ENCODE assay signal across 11 cellular contexts in the genomic region with DNA sequence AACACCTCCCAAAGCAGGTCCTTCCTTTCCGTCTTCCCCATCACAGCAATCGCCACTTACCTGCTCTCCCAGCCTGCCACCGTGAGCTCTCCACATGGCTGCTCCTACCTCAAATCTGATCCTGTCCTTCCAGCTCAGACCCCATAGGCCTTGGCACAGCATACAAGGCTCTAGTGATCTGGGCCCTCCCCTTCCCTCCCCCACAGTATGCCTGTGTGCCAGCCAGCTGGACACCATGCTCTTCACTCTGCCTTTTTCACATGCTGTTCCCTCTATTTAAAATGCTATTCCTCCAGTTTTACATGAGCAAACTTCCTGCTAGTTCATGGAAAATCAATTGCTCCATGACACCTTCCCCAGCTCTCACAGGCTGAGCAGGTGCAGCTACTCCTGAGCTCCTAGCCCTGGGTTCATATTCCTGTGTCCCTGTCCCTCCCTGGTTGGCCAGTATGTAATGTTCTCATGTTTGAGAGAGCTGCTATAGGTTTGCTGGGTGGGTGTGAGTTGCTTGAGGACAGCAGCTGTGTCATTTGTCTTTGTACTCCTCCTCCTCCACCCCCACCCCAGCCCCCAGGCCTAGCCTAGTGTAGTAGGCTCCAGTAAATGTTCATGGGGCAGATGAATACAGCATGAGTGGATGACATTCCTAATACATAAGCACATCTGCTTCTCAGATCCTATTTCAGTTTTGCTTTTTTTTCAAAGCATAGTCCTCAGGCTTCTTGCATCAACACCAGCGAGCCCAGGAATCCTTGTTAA. TPM values are rescaled to one million over a fixed set of nuclear protein-coding genes. Genes with fewer than 3 reads are reported as not detected.
A peak's percentile ranks its signal among the peaks of the same experiment; 100 is the strongest.
DNase-seq lines count a peak whose midpoint lies in the region; ATAC-seq and TF ChIP-seq lines count a peak whose summit lies in the region.
"Had no signal": no experiment of that assay in that cellular context is flagged by ENCODE, and none has a peak within 500 bp of the region (broad histone marks: within the 10 kb centered on the region; RNA-seq: fewer than 3 reads in every experiment).

No MANE protein-coding gene starts in this region.

- no peaks in the 10 kb centered on the region for H3K36me3 ChIP-seq in lower lobe of right lung

- no peak for ATAC-seq in lower lobe of right lung
- ATAC-seq: natural killer cell had no signal

- no peak for TF ChIP-seq CTCF in AG04450 (IDR thresholded peaks at IDR 0.05; ENCODE audit: low read depth, low read length)
- TF ChIP-seq CTCF in lower lobe of right lung (IDR thresholded peaks at IDR 0.05) = no peak

- no peak overlapping the region; the same call in 1 of the 2 replicates for H3K4me3 ChIP-seq in AG04450 (ENCODE audit: low read depth, low read length)
- H3K4me3 ChIP-seq in lower lobe of right lung = no peak overlapping the region

- H3K4me1 ChIP-seq in lower lobe of right lung = peaks cover 22% of the 10 kb centered on the region

- H3K9me3 ChIP-seq in AG04450 (ENCODE audit: control insufficient read depth, insufficient read depth, low read length) (no peaks in the 10 kb centered on the region), lower lobe of right lung (no peaks in the 10 kb centered on the region)

- peak; percentile 86 for DNase-seq in AG04450 (ENCODE audit: low read depth, low spot score)
- peak; percentile 94 for DNase-seq in HT1080 (ENCODE audit: low read depth)
- DNase-seq in SHP77 treated with DMSO at 0.1 percent for 48 hours (lab: John Stamatoyannopoulos, UW) = peak; percentile 77
- DNase-seq in hepatic stellate cell (ENCODE audit: low spot score) = peak; percentile 93
- no peak for DNase-seq in DMS114 treated with DMSO at 0.1 percent for 48 hours (lab: John Stamatoyannopoulos, UW; ENCODE audit: unreplicated experiment)
- no peak for DNase-seq in HT-29 (ENCODE audit: low spot score)
- DNase-seq in lower lobe of right lung = no peak
- no peak for DNase-seq in UCSD-AML1 (lab: John Stamatoyannopoulos, UW; ENCODE audit: unreplicated experiment)
- DNase-seq: activated T-cell treated with anti-CD3 and anti-CD28 coated beads, Interleukin-2, amount 50 U/mL, for 1 hour; DMS79 treated with DMSO at 0.1 percent for 48 hours; natural killer cell had no signal

- H3K27me3 ChIP-seq in AG04450 (ENCODE audit: control insufficient read depth, insufficient read depth, low read length) (no peaks in the 10 kb centered on the region), lower lobe of right lung (ENCODE audit: low read depth) (no peaks in the 10 kb centered on the region)

- CTCF ChIA-PET in AG04450 (lab: Charles Lee) = interaction anchor here (0.6 to 1.4 kb wide), 4 partner anchors 12 to 52 kb away, joined by 3 to 7 read pairs (median 6); no protein-coding TSS in a partner anchor

- H3K27ac ChIP-seq in AG04450 (ENCODE audit: low read depth, low read length) = peak overlapping the region; percentile 92
- no peak overlapping the region for H3K27ac ChIP-seq in lower lobe of right lung

- POLR2A ChIA-PET in AG04450 (lab: Yijun Ruan, JAX) = no interaction called here

- intact Hi-C loops in lower lobe of right lung (cut with DNase I) = no loop called here

RNA-seq across cellular contexts. Expression of a gene that starts 6.3 kb away (rescaled TPM):
- polyA plus RNA-seq in AG04450 (2011; rRNA removed) = 1.6 and 2.3 TPM in 2 replicates
- 0.28 and 0.96 TPM in 2 replicates for polyA minus RNA-seq in AG04450 (2011; rRNA and poly(A)+ RNA removed)
- total RNA-seq in HT1080 (2014; rRNA removed; shearing (Covaris generic)) = not detected in 2 replicates
- polyA plus RNA-seq in HT1080 (2015; cell fraction: cytosol; rRNA removed) = not detected in 2 replicates
- polyA plus RNA-seq in HT1080 (2015; cell fraction: nucleus; rRNA removed) = not detected in 2 replicates
- total RNA-seq in HT-29 (2014; rRNA removed; shearing (Covaris generic)) = 0.13 and 0.46 TPM in 2 replicates
- 6.4 TPM for total RNA-seq in lower lobe of right lung
- total RNA-seq: natural killer cell had no signal

RNA-seq across cellular contexts. Expression of a gene that starts 15.3 kb away (rescaled TPM):
- 0.04 and 0.09 TPM in 2 replicates for polyA plus RNA-seq in AG04450 (2011; rRNA removed)
- 1.00 TPM in 1 of 2 replicates, not detected in the other for polyA minus RNA-seq in AG04450 (2011; rRNA and poly(A)+ RNA removed)
- total RNA-seq in HT1080 (2014; rRNA removed; shearing (Covaris generic)) = not detected in 2 replicates
- polyA plus RNA-seq in HT1080 (2015; cell fraction: cytosol; rRNA removed) = not detected in 2 replicates
- polyA plus RNA-seq in HT1080 (2015; cell fraction: nucleus; rRNA removed) = not detected in 2 replicates
- total RNA-seq in HT-29 (2014; rRNA removed; shearing (Covaris generic)) = 216 and 238 TPM in 2 replicates
- 35.3 TPM for total RNA-seq in lower lobe of right lung

RNA-seq across cellular contexts. Expression of a gene that starts 37.7 kb away (rescaled TPM):
- not detected in 2 replicates for polyA plus RNA-seq in AG04450 (2011; rRNA removed)
- polyA minus RNA-seq in AG04450 (2011; rRNA and poly(A)+ RNA removed) = not detected in 2 replicates
- total RNA-seq in HT1080 (2014; rRNA removed; shearing (Covaris generic)) = not detected in 2 replicates
- not detected in 2 replicates for polyA plus RNA-seq in HT1080 (2015; cell fraction: cytosol; rRNA removed)
- not detected in 2 replicates for polyA plus RNA-seq in HT1080 (2015; cell fraction: nucleus; rRNA removed)
- total RNA-seq in HT-29 (2014; rRNA removed; shearing (Covaris generic)) = not detected in 2 replicates
- 0.21 TPM for total RNA-seq in lower lobe of right lung

Comparison
In these comparisons a context has a peak if more than half of its experiments do, and no peak if none do; other contexts are left out.
1. DNase-seq: peak in AG04450 (single experiment), HT1080 (single experiment), SHP77 treated with DMSO at 0.1 percent for 48 hours (single experiment) and hepatic stellate cell (single experiment); none in DMS114 treated with DMSO at 0.1 percent for 48 hours (single experiment), HT-29 (single experiment), lower lobe of right lung (single experiment) and UCSD-AML1 (single experiment).
2. RNA of a gene that starts 15.3 kb away (total RNA-seq): 216 to 238 TPM in HT-29 and 35.3 TPM in lower lobe of right lung (single experiment); not detected in HT1080; every median in the first group is over 10 times any median in the second.